In genomic region chr17:4901648-4902344, GRCh38 we compare ENCODE assay signal across 11 cellular contexts. TPM values are rescaled to one million over a fixed set of nuclear protein-coding genes. Genes with fewer than 3 reads are reported as not detected.
DNase-seq lines count a peak whose midpoint lies in the region; ATAC-seq, FAIRE-seq and TF ChIP-seq lines count a peak whose summit lies in the region.
"Had no signal": no experiment of that assay in that cellular context is flagged by ENCODE, and none has a peak within 500 bp of the region (broad histone marks: within the 10 kb centered on the region; RNA-seq: fewer than 3 reads in every experiment).

No MANE protein-coding gene starts in this region.

- H3K27ac Mint-ChIP-seq in activated CD4-positive, alpha-beta T cell treated with anti-CD3 and anti-CD28 coated beads for 36 hours, result no peak overlapping the region
- H3K27ac Mint-ChIP-seq in activated naive CD8-positive, alpha-beta T cell treated with anti-CD3 and anti-CD28 coated beads, Interleukin-2, amount 10 ng/mL, durations not matched to agents 7 days and 5 days, result no peak overlapping the region

- TF ChIP-seq CTCF in HepG2 (CRISPR knock-in tag; IDR thresholded peaks at IDR 0.05), result no peak

- TF ChIP-seq POLR2A in HepG2 (IDR thresholded peaks at IDR 0.05; ENCODE audit: insufficient read depth in 1 of 2, low read depth in 2 of 2, low read length in 2 of 2), result no peak

- H3K9ac ChIP-seq in HepG2 (ENCODE audit: insufficient read depth, low read depth, low read length), result no peak overlapping the region

- no peaks in the 10 kb centered on the region for H3K9me3 ChIP-seq in HepG2 (ENCODE audit: low read length)
- H3K9me3 ChIP-seq: A549, body of pancreas had no signal

- intact Hi-C loops in activated CD4-positive, alpha-beta T cell treated with anti-CD3 and anti-CD28 coated beads for 36 hours (cut with DNase I, micrococcal nuclease), result loop anchor here (2.0 to 5.0 kb wide), 4 partner anchors 65 to 536 kb away; partner anchors contain the start of genes C1QBP (in 1 of the 2), GLTPD2 (in 1 of the 2), SPAG7 (in 1 of the 2) and VMO1 (in 1 of the 2)
- intact Hi-C loops in HepG2 (cut with micrococcal nuclease; ENCODE audit: unreplicated experiment), result loop anchor here (10.0 kb wide), 1 partner anchor 163 kb away; no protein-coding TSS in a partner anchor

- H3K27me3 Mint-ChIP-seq in activated CD4-positive, alpha-beta T cell treated with anti-CD3 and anti-CD28 coated beads for 36 hours, result no peaks in the 10 kb centered on the region
- H3K27me3 Mint-ChIP-seq in activated naive CD8-positive, alpha-beta T cell treated with anti-CD3 and anti-CD28 coated beads, Interleukin-2, amount 10 ng/mL, durations not matched to agents 7 days and 5 days, result peaks cover 9% of the 10 kb centered on the region

- H3K4me3 Mint-ChIP-seq in activated CD4-positive, alpha-beta T cell treated with anti-CD3 and anti-CD28 coated beads for 36 hours, result peak overlapping the region; percentile 90
- H3K4me3 Mint-ChIP-seq in activated naive CD8-positive, alpha-beta T cell treated with anti-CD3 and anti-CD28 coated beads, Interleukin-2, amount 10 ng/mL, durations not matched to agents 7 days and 5 days, result no peak overlapping the region

- no peak overlapping the region for H3K27ac ChIP-seq in HepG2 (ENCODE audit: extremely low read length, insufficient read depth, low read length)
- H3K27ac ChIP-seq: A549 had no signal

- no peak for TF ChIP-seq RAD21 in HepG2 (CRISPR knock-in tag; IDR thresholded peaks at IDR 0.05)

- H3K4me2 ChIP-seq in HepG2 (ENCODE audit: low read depth, low read length), result no peak overlapping the region
- H3K4me2 ChIP-seq: A549 had no signal

- H2AFZ ChIP-seq in HepG2 (ENCODE audit: low read length), result no peak overlapping the region

- no peaks in the 10 kb centered on the region for H3K79me2 ChIP-seq in HepG2 (ENCODE audit: insufficient read depth, low read length)

- POLR2A ChIA-PET in activated CD4-positive, alpha-beta T cell treated with anti-CD3 and anti-CD28 coated beads for 36 hours (lab: Charles Lee), result no interaction called here
- POLR2A ChIA-PET in activated naive CD8-positive, alpha-beta T cell treated with anti-CD3 and anti-CD28 coated beads, Interleukin-2, amount 10 ng/mL, durations not matched to agents 7 days and 5 days (lab: Charles Lee), result interaction anchor here (0.9 to 1.7 kb wide), 4 partner anchors 16 to 193 kb away, joined by 3 to 8 read pairs (median 4); partner anchors contain the start of genes PFN1, RNF167 and SLC25A11
- POLR2A ChIA-PET in HepG2 (lab: Yijun Ruan, JAX), result no interaction called here

- 82% methylated on average over 44 of the region's 48 CpGs for WGBS in HepG2 (ENCODE audit: low lambda C conversion rate)

- in situ Hi-C loops in HepG2 (cut with HindIII; ENCODE audit: extremely low pct_ligation_motif_present, low pct_unique_long_range_greater_than_20kb), result loop anchor here (10.0 kb wide), 1 partner anchor 153 kb away; no protein-coding TSS in a partner anchor

- H3K4me1 Mint-ChIP-seq in activated CD4-positive, alpha-beta T cell treated with anti-CD3 and anti-CD28 coated beads for 36 hours, result peaks cover 26% of the 10 kb centered on the region
- peaks cover 21% of the 10 kb centered on the region for H3K4me1 Mint-ChIP-seq in activated naive CD8-positive, alpha-beta T cell treated with anti-CD3 and anti-CD28 coated beads, Interleukin-2, amount 10 ng/mL, durations not matched to agents 7 days and 5 days

- DNase-seq in activated CD4-positive, alpha-beta T cell treated with anti-CD3 and anti-CD28 coated beads for 36 hours, result peak; percentile 42
- no peak for DNase-seq in activated CD4-positive, alpha-beta T cell treated with anti-CD3 and anti-CD28 coated beads, Interleukin-2, amount 50 U/mL, for 4 hours
- DNase-seq in activated naive CD8-positive, alpha-beta T cell treated with anti-CD3 and anti-CD28 coated beads, Interleukin-2, amount 10 ng/mL, durations not matched to agents 7 days and 5 days, result peak; percentile 41
- DNase-seq in HepG2 (ENCODE audit: low spot score), result no peak
- peak; percentile 22 for DNase-seq in stromal cell of bone marrow (ENCODE audit: low read depth)

- peaks cover 2 to 6% of the 10 kb centered on the region in 2 experiments; a peak in 1 of 5 replicates for H3K36me3 ChIP-seq in HepG2 (replicated peaks in 1 of 2; ENCODE audit: control insufficient read depth in 1 of 2, insufficient read depth in 2 of 2, low read length in 2 of 2)

- ATAC-seq in activated CD4-positive, alpha-beta T cell treated with anti-CD3 and anti-CD28 coated beads for 36 hours, result no peak
- no peak for ATAC-seq in activated naive CD8-positive, alpha-beta T cell treated with anti-CD3 and anti-CD28 coated beads, Interleukin-2, amount 10 ng/mL, durations not matched to agents 7 days and 5 days (ENCODE audit: low read depth)
- ATAC-seq in HepG2 (no peak), HG03460 (IDR thresholded peaks at IDR 0.05; ENCODE audit: unreplicated experiment) (no peak), GM19397 (IDR thresholded peaks at IDR 0.05; ENCODE audit: unreplicated experiment) (no peak), HG02798 (IDR thresholded peaks at IDR 0.05; ENCODE audit: poor library complexity, unreplicated experiment) (no peak)
- ATAC-seq: body of pancreas had no signal

- peaks cover 28% of the 10 kb centered on the region for H3K4me1 ChIP-seq in HepG2 (ENCODE audit: insufficient read depth, low read length)

- CTCF ChIA-PET in activated CD4-positive, alpha-beta T cell treated with anti-CD3 and anti-CD28 coated beads for 36 hours (lab: Charles Lee), result interaction anchor here (0.7 to 1.2 kb wide), 4 partner anchors 65 to 165 kb away, joined by 3 read pairs; no protein-coding TSS in a partner anchor
- CTCF ChIA-PET in HepG2 (lab: Yijun Ruan, JAX; ENCODE audit: low intra/inter-chr PET ratio, low total read pairs), result no interaction called here

- no peak for FAIRE-seq in HepG2 (lab: Jason Lieb, UNC)
- FAIRE-seq: A549 had no signal

- TF ChIP-seq EP300 in HepG2 (IDR thresholded peaks at IDR 0.05; ENCODE audit: low read depth in 2 of 2, low read length in 2 of 2), result no peak
- TF ChIP-seq EP300 in HepG2 (CRISPR knock-in tag; IDR thresholded peaks at IDR 0.05; ENCODE audit: borderline replicate concordance), result no peak

- no peak overlapping the region for H3K4me3 ChIP-seq in HepG2 (replicated peaks in 1 of 3; ENCODE audit: insufficient read depth in 1 of 3, low read depth in 2 of 3, low read length in 3 of 3)
- H3K4me3 ChIP-seq: A549, body of pancreas had no signal

- no peaks in the 10 kb centered on the region for H3K9me3 Mint-ChIP-seq in activated CD4-positive, alpha-beta T cell treated with anti-CD3 and anti-CD28 coated beads for 36 hours (ENCODE audit: low read depth)
- no peaks in the 10 kb centered on the region for H3K9me3 Mint-ChIP-seq in activated naive CD8-positive, alpha-beta T cell treated with anti-CD3 and anti-CD28 coated beads, Interleukin-2, amount 10 ng/mL, durations not matched to agents 7 days and 5 days
- H3K9me3 Mint-ChIP-seq: T-helper 1 cell treated with Interleukin-12 subunit alpha and Interleukin-12 subunit beta and Interleukin-4 antibody, amounts not matched to agents 30 μg/mL and 1 μg/mL, for 36 hours had no signal

- no peaks in the 10 kb centered on the region for H4K20me1 ChIP-seq in HepG2 (ENCODE audit: insufficient read depth, low read length)

- no TSS peak for BruUV-seq in HepG2 (replicated peaks; lab: Mats Ljungman, UMichigan)

- H3K36me3 Mint-ChIP-seq in activated CD4-positive, alpha-beta T cell treated with anti-CD3 and anti-CD28 coated beads for 36 hours (ENCODE audit: low read depth), result peaks cover 5% of the 10 kb centered on the region
- H3K36me3 Mint-ChIP-seq in activated naive CD8-positive, alpha-beta T cell treated with anti-CD3 and anti-CD28 coated beads, Interleukin-2, amount 10 ng/mL, durations not matched to agents 7 days and 5 days, result peaks cover 2% of the 10 kb centered on the region

- H3K27me3 ChIP-seq in HepG2 (ENCODE audit: control insufficient read depth in 1 of 2, insufficient read depth in 2 of 2, low read length in 2 of 2), result no peaks in the 10 kb centered on the region
- H3K27me3 ChIP-seq: body of pancreas had no signal

RNA-seq across cellular contexts. Expression of gene CHRNE, which starts 1.1 kb away (rescaled TPM):
- total RNA-seq in activated CD4-positive, alpha-beta T cell treated with anti-CD3 and anti-CD28 coated beads for 36 hours, result under 1 TPM; 0.59 to 0.84 TPM
- 1 to 10 TPM in 1 of 2 experiments, under 1 TPM in 1; 0.65 to 1.1 TPM for total RNA-seq in activated naive CD8-positive, alpha-beta T cell treated with anti-CD3 and anti-CD28 coated beads, Interleukin-2, amount 10 ng/mL, durations not matched to agents 7 days and 5 days
- total RNA-seq in HepG2 (2016; rRNA removed; fragmentation: Illumina TruSeq; extraction: Trizol), result 0.25 and 0.53 TPM in 2 replicates
- total RNA-seq in HepG2 (2016; cell fraction: cytosol; rRNA removed; fragmentation: Illumina TruSeq; extraction: Trizol; ENCODE audit: low read depth), result 0.20 TPM in 1 of 2 replicates, not detected in the other
- total RNA-seq in HepG2 (2016; cell fraction: insoluble cytoplasmic fraction; rRNA removed; fragmentation: Illumina TruSeq; extraction: Trizol), result 0.12 and 0.39 TPM in 2 replicates
- 0.37 and 0.90 TPM in 2 replicates for total RNA-seq in HepG2 (2016; cell fraction: membrane; rRNA removed; fragmentation: Illumina TruSeq; extraction: Trizol)
- total RNA-seq in HepG2 (2016; cell fraction: nucleus; rRNA removed; fragmentation: Illumina TruSeq; extraction: Trizol), result 0.31 and 0.44 TPM in 2 replicates
- 0.59 and 1.3 TPM in 2 replicates for polyA plus RNA-seq in HepG2 (2011; rRNA removed)
- polyA plus RNA-seq in HepG2 (2011; cell fraction: cytosol; rRNA removed), result 0.27 and 0.40 TPM in 2 replicates
- polyA plus RNA-seq in HepG2 (2011; cell fraction: nucleus; rRNA removed), result 6.8 and 8.7 TPM in 2 replicates
- polyA plus RNA-seq in HepG2 (2012), result 0.39 and 0.76 TPM in 2 replicates
- polyA plus RNA-seq in HepG2 (2016; cell fraction: cytosol; fragmentation: Illumina TruSeq; extraction: Trizol; ENCODE audit: low read depth), result 0.17 and 0.27 TPM in 2 replicates
- 0.12 and 0.25 TPM in 2 replicates for polyA plus RNA-seq in HepG2 (2016; cell fraction: insoluble cytoplasmic fraction; fragmentation: Illumina TruSeq; extraction: Trizol; ENCODE audit: low read depth)
- polyA plus RNA-seq in HepG2 (2016; cell fraction: membrane; fragmentation: Illumina TruSeq; extraction: Trizol; ENCODE audit: low read depth), result 0.39 and 0.45 TPM in 2 replicates
- 1.8 and 2.2 TPM in 2 replicates for polyA plus RNA-seq in HepG2 (2016; cell fraction: nucleus; fragmentation: Illumina TruSeq; extraction: Trizol; ENCODE audit: insufficient read depth, low read depth)
- 0.23 and 0.64 TPM in 2 replicates for polyA minus RNA-seq in HepG2 (2011; rRNA and poly(A)+ RNA removed; ENCODE audit: low replicate concordance)
- polyA minus RNA-seq in HepG2 (2011; cell fraction: cytosol; rRNA and poly(A)+ RNA removed), result 0.20 TPM in 1 of 2 replicates, not detected in the other
- 0.50 TPM in 1 of 2 replicates, not detected in the other for polyA minus RNA-seq in HepG2 (2011; cell fraction: nucleus; rRNA and poly(A)+ RNA removed)

RNA-seq across cellular contexts. Expression of gene C17orf107, which starts 2.5 kb away (rescaled TPM):
- 1 to 10 TPM; 2.6 to 2.8 TPM for total RNA-seq in activated CD4-positive, alpha-beta T cell treated with anti-CD3 and anti-CD28 coated beads for 36 hours
- total RNA-seq in activated naive CD8-positive, alpha-beta T cell treated with anti-CD3 and anti-CD28 coated beads, Interleukin-2, amount 10 ng/mL, durations not matched to agents 7 days and 5 days, result 1 to 10 TPM; 1.9 to 3.0 TPM
- 0.20 TPM in 1 of 2 replicates, not detected in the other for total RNA-seq in HepG2 (2016; rRNA removed; fragmentation: Illumina TruSeq; extraction: Trizol)
- not detected in 2 replicates for total RNA-seq in HepG2 (2016; cell fraction: cytosol; rRNA removed; fragmentation: Illumina TruSeq; extraction: Trizol; ENCODE audit: low read depth)
- total RNA-seq in HepG2 (2016; cell fraction: insoluble cytoplasmic fraction; rRNA removed; fragmentation: Illumina TruSeq; extraction: Trizol), result 0.28 TPM in 1 of 2 replicates, not detected in the other
- 0.06 and 0.07 TPM in 2 replicates for total RNA-seq in HepG2 (2016; cell fraction: membrane; rRNA removed; fragmentation: Illumina TruSeq; extraction: Trizol)
- total RNA-seq in HepG2 (2016; cell fraction: nucleus; rRNA removed; fragmentation: Illumina TruSeq; extraction: Trizol), result 0.59 and 0.66 TPM in 2 replicates
- 0.59 and 0.82 TPM in 2 replicates for polyA plus RNA-seq in HepG2 (2011; rRNA removed)
- 0.22 and 0.34 TPM in 2 replicates for polyA plus RNA-seq in HepG2 (2011; cell fraction: cytosol; rRNA removed)
- polyA plus RNA-seq in HepG2 (2011; cell fraction: nucleus; rRNA removed), result 5.9 and 7.7 TPM in 2 replicates
- polyA plus RNA-seq in HepG2 (2012), result 0.52 and 0.69 TPM in 2 replicates
- polyA plus RNA-seq in HepG2 (2016; cell fraction: cytosol; fragmentation: Illumina TruSeq; extraction: Trizol; ENCODE audit: low read depth), result 0.05 and 0.09 TPM in 2 replicates
- polyA plus RNA-seq in HepG2 (2016; cell fraction: insoluble cytoplasmic fraction; fragmentation: Illumina TruSeq; extraction: Trizol; ENCODE audit: low read depth), result not detected in 2 replicates
- 0.05 TPM in 1 of 2 replicates, not detected in the other for polyA plus RNA-seq in HepG2 (2016; cell fraction: membrane; fragmentation: Illumina TruSeq; extraction: Trizol; ENCODE audit: low read depth)
- 0.82 and 0.93 TPM in 2 replicates for polyA plus RNA-seq in HepG2 (2016; cell fraction: nucleus; fragmentation: Illumina TruSeq; extraction: Trizol; ENCODE audit: insufficient read depth, low read depth)
- 0.37 and 1.6 TPM in 2 replicates for polyA minus RNA-seq in HepG2 (2011; rRNA and poly(A)+ RNA removed; ENCODE audit: low replicate concordance)
- not detected in 2 replicates for polyA minus RNA-seq in HepG2 (2011; cell fraction: cytosol; rRNA and poly(A)+ RNA removed)
- 6.2 and 6.3 TPM in 2 replicates for polyA minus RNA-seq in HepG2 (2011; cell fraction: nucleus; rRNA and poly(A)+ RNA removed)

RNA-seq across cellular contexts. Expression of gene GP1BA, which starts 30.3 kb away (rescaled TPM):
- not detected for total RNA-seq in activated CD4-positive, alpha-beta T cell treated with anti-CD3 and anti-CD28 coated beads for 36 hours
- total RNA-seq in activated naive CD8-positive, alpha-beta T cell treated with anti-CD3 and anti-CD28 coated beads, Interleukin-2, amount 10 ng/mL, durations not matched to agents 7 days and 5 days, result not detected
- not detected in 2 replicates for total RNA-seq in HepG2 (2016; rRNA removed; fragmentation: Illumina TruSeq; extraction: Trizol)
- not detected in 2 replicates for total RNA-seq in HepG2 (2016; cell fraction: cytosol; rRNA removed; fragmentation: Illumina TruSeq; extraction: Trizol; ENCODE audit: low read depth)
- total RNA-seq in HepG2 (2016; cell fraction: insoluble cytoplasmic fraction; rRNA removed; fragmentation: Illumina TruSeq; extraction: Trizol), result not detected in 2 replicates
- total RNA-seq in HepG2 (2016; cell fraction: membrane; rRNA removed; fragmentation: Illumina TruSeq; extraction: Trizol), result not detected in 2 replicates
- not detected in 2 replicates for total RNA-seq in HepG2 (2016; cell fraction: nucleus; rRNA removed; fragmentation: Illumina TruSeq; extraction: Trizol)
- polyA plus RNA-seq in HepG2 (2011; rRNA removed), result not detected in 2 replicates
- not detected in 2 replicates for polyA plus RNA-seq in HepG2 (2011; cell fraction: cytosol; rRNA removed)
- polyA plus RNA-seq in HepG2 (2011; cell fraction: nucleus; rRNA removed), result not detected in 2 replicates
- polyA plus RNA-seq in HepG2 (2012), result 0.35 and 0.58 TPM in 2 replicates
- not detected in 2 replicates for polyA plus RNA-seq in HepG2 (2016; cell fraction: cytosol; fragmentation: Illumina TruSeq; extraction: Trizol; ENCODE audit: low read depth)
- polyA plus RNA-seq in HepG2 (2016; cell fraction: insoluble cytoplasmic fraction; fragmentation: Illumina TruSeq; extraction: Trizol; ENCODE audit: low read depth), result not detected in 2 replicates
- not detected in 2 replicates for polyA plus RNA-seq in HepG2 (2016; cell fraction: membrane; fragmentation: Illumina TruSeq; extraction: Trizol; ENCODE audit: low read depth)
- not detected in 2 replicates for polyA plus RNA-seq in HepG2 (2016; cell fraction: nucleus; fragmentation: Illumina TruSeq; extraction: Trizol; ENCODE audit: insufficient read depth, low read depth)
- polyA minus RNA-seq in HepG2 (2011; rRNA and poly(A)+ RNA removed; ENCODE audit: low replicate concordance), result not detected in 2 replicates
- not detected in 2 replicates for polyA minus RNA-seq in HepG2 (2011; cell fraction: cytosol; rRNA and poly(A)+ RNA removed)
- not detected in 2 replicates for polyA minus RNA-seq in HepG2 (2011; cell fraction: nucleus; rRNA and poly(A)+ RNA removed)
- total RNA-seq: body of pancreas had no signal
- polyA plus RNA-seq: A549 had no signal

RNA-seq across cellular contexts. Expression of gene SLC25A11, which starts 38.0 kb away (rescaled TPM):
- 10 to 100 TPM; 74.2 to 77.9 TPM for total RNA-seq in activated CD4-positive, alpha-beta T cell treated with anti-CD3 and anti-CD28 coated beads for 36 hours
- total RNA-seq in activated naive CD8-positive, alpha-beta T cell treated with anti-CD3 and anti-CD28 coated beads, Interleukin-2, amount 10 ng/mL, durations not matched to agents 7 days and 5 days, result 10 to 100 TPM; 67.6 to 78.1 TPM
- total RNA-seq in HepG2 (2016; rRNA removed; fragmentation: Illumina TruSeq; extraction: Trizol), result 47.2 and 47.9 TPM in 2 replicates
- 22.1 and 25.5 TPM in 2 replicates for total RNA-seq in HepG2 (2016; cell fraction: cytosol; rRNA removed; fragmentation: Illumina TruSeq; extraction: Trizol; ENCODE audit: low read depth)
- total RNA-seq in HepG2 (2016; cell fraction: insoluble cytoplasmic fraction; rRNA removed; fragmentation: Illumina TruSeq; extraction: Trizol), result 40.6 and 48.7 TPM in 2 replicates
- total RNA-seq in HepG2 (2016; cell fraction: membrane; rRNA removed; fragmentation: Illumina TruSeq; extraction: Trizol), result 28.0 and 32.2 TPM in 2 replicates
- 21.3 and 23.1 TPM in 2 replicates for total RNA-seq in HepG2 (2016; cell fraction: nucleus; rRNA removed; fragmentation: Illumina TruSeq; extraction: Trizol)
- 35.0 and 35.4 TPM in 2 replicates for polyA plus RNA-seq in HepG2 (2011; rRNA removed)
- 31.3 and 45.3 TPM in 2 replicates for polyA plus RNA-seq in HepG2 (2011; cell fraction: cytosol; rRNA removed)
- 41.0 and 42.8 TPM in 2 replicates for polyA plus RNA-seq in HepG2 (2011; cell fraction: nucleus; rRNA removed)
- polyA plus RNA-seq in HepG2 (2012), result 19.7 and 27.6 TPM in 2 replicates
- polyA plus RNA-seq in HepG2 (2016; cell fraction: cytosol; fragmentation: Illumina TruSeq; extraction: Trizol; ENCODE audit: low read depth), result 21.7 and 29.8 TPM in 2 replicates
- polyA plus RNA-seq in HepG2 (2016; cell fraction: insoluble cytoplasmic fraction; fragmentation: Illumina TruSeq; extraction: Trizol; ENCODE audit: low read depth), result 44.9 and 50.2 TPM in 2 replicates
- polyA plus RNA-seq in HepG2 (2016; cell fraction: membrane; fragmentation: Illumina TruSeq; extraction: Trizol; ENCODE audit: low read depth), result 22.8 and 26.7 TPM in 2 replicates
- polyA plus RNA-seq in HepG2 (2016; cell fraction: nucleus; fragmentation: Illumina TruSeq; extraction: Trizol; ENCODE audit: insufficient read depth, low read depth), result 36.1 and 36.6 TPM in 2 replicates
- polyA minus RNA-seq in HepG2 (2011; rRNA and poly(A)+ RNA removed; ENCODE audit: low replicate concordance), result 77.5 and 91.1 TPM in 2 replicates
- 17.0 and 18.5 TPM in 2 replicates for polyA minus RNA-seq in HepG2 (2011; cell fraction: cytosol; rRNA and poly(A)+ RNA removed)
- polyA minus RNA-seq in HepG2 (2011; cell fraction: nucleus; rRNA and poly(A)+ RNA removed), result 20.0 and 27.3 TPM in 2 replicates

RNA-seq across cellular contexts. Expression of gene RNF167, which starts 38.3 kb away (rescaled TPM):
- total RNA-seq in activated CD4-positive, alpha-beta T cell treated with anti-CD3 and anti-CD28 coated beads for 36 hours, result 100 to 1,000 TPM; 147 to 189 TPM
- total RNA-seq in activated naive CD8-positive, alpha-beta T cell treated with anti-CD3 and anti-CD28 coated beads, Interleukin-2, amount 10 ng/mL, durations not matched to agents 7 days and 5 days, result 100 to 1,000 TPM; 202 TPM
- 35.7 and 44.1 TPM in 2 replicates for total RNA-seq in HepG2 (2016; rRNA removed; fragmentation: Illumina TruSeq; extraction: Trizol)
- 16.6 and 21.0 TPM in 2 replicates for total RNA-seq in HepG2 (2016; cell fraction: cytosol; rRNA removed; fragmentation: Illumina TruSeq; extraction: Trizol; ENCODE audit: low read depth)
- total RNA-seq in HepG2 (2016; cell fraction: insoluble cytoplasmic fraction; rRNA removed; fragmentation: Illumina TruSeq; extraction: Trizol), result 35.1 and 40.1 TPM in 2 replicates
- total RNA-seq in HepG2 (2016; cell fraction: membrane; rRNA removed; fragmentation: Illumina TruSeq; extraction: Trizol), result 55.7 and 57.0 TPM in 2 replicates
- 35.7 and 36.1 TPM in 2 replicates for total RNA-seq in HepG2 (2016; cell fraction: nucleus; rRNA removed; fragmentation: Illumina TruSeq; extraction: Trizol)
- polyA plus RNA-seq in HepG2 (2011; rRNA removed), result 45.4 and 49.9 TPM in 2 replicates
- 56.8 and 59.9 TPM in 2 replicates for polyA plus RNA-seq in HepG2 (2011; cell fraction: cytosol; rRNA removed)
- 75.7 and 85.0 TPM in 2 replicates for polyA plus RNA-seq in HepG2 (2011; cell fraction: nucleus; rRNA removed)
- polyA plus RNA-seq in HepG2 (2012), result 54.2 and 62.3 TPM in 2 replicates
- polyA plus RNA-seq in HepG2 (2016; cell fraction: cytosol; fragmentation: Illumina TruSeq; extraction: Trizol; ENCODE audit: low read depth), result 28.1 and 30.9 TPM in 2 replicates
- polyA plus RNA-seq in HepG2 (2016; cell fraction: insoluble cytoplasmic fraction; fragmentation: Illumina TruSeq; extraction: Trizol; ENCODE audit: low read depth), result 58.7 and 75.7 TPM in 2 replicates
- 80.2 and 86.8 TPM in 2 replicates for polyA plus RNA-seq in HepG2 (2016; cell fraction: membrane; fragmentation: Illumina TruSeq; extraction: Trizol; ENCODE audit: low read depth)
- polyA plus RNA-seq in HepG2 (2016; cell fraction: nucleus; fragmentation: Illumina TruSeq; extraction: Trizol; ENCODE audit: insufficient read depth, low read depth), result 94.6 and 94.8 TPM in 2 replicates
- 83.4 and 279 TPM in 2 replicates for polyA minus RNA-seq in HepG2 (2011; rRNA and poly(A)+ RNA removed; ENCODE audit: low replicate concordance)
- polyA minus RNA-seq in HepG2 (2011; cell fraction: cytosol; rRNA and poly(A)+ RNA removed), result 40.3 and 46.3 TPM in 2 replicates
- 27.2 and 33.9 TPM in 2 replicates for polyA minus RNA-seq in HepG2 (2011; cell fraction: nucleus; rRNA and poly(A)+ RNA removed)

Comparison
In these comparisons a context has a peak if more than half of its experiments do, and no peak if none do; other contexts are left out.
1. DNase-seq: peak in activated CD4-positive, alpha-beta T cell treated with anti-CD3 and anti-CD28 coated beads for 36 hours (single experiment), activated naive CD8-positive, alpha-beta T cell treated with anti-CD3 and anti-CD28 coated beads, Interleukin-2, amount 10 ng/mL, durations not matched to agents 7 days and 5 days (single experiment) and stromal cell of bone marrow (single experiment); none in activated CD4-positive, alpha-beta T cell treated with anti-CD3 and anti-CD28 coated beads, Interleukin-2, amount 50 U/mL, for 4 hours (0 of 2) and HepG2 (single experiment).